Comparison of ENCODE assay signal across 26 cellular contexts in genomic region chr10:1406976-1407945, GRCh38.
"Had no signal": no experiment of that assay in that cellular context is flagged by ENCODE, and none has a peak within 500 bp of the region (broad histone marks: within the 10 kb centered on the region; RNA-seq: fewer than 3 reads in every experiment).

No MANE protein-coding gene starts in this region.

- H3K79me2 ChIP-seq: hepatocyte had no signal

- H2AFZ ChIP-seq: hepatocyte had no signal

- H3K27ac Mint-ChIP-seq: activated naive CD8-positive, alpha-beta T cell treated with anti-CD3 and anti-CD28 coated beads, Interleukin-2, amount 50 U/mL, for 24 hours; activated T-cell treated with anti-CD3 and anti-CD28 coated beads, Interleukin-2, amount 50 U/mL, for 72 hours; dendritic cell treated with granulocyte-macrophage colony-stimulating factor and Interleukin-4, amounts not matched to agents 40 ng/mL and 50 ng/mL, for 4 days; immature natural killer cell; memory B cell; nephron progenitor cell; stimulated activated naive B cell treated with anti-CD40 and anti-IgM and Interleukin-4, amounts not matched to agents 10 μg/mL and 1 μg/mL and 100 μg/mL, for 72 hours had no signal

- H3K27ac ChIP-seq: cardiac muscle cell, hepatocyte, sigmoid colon, testis, uterus, WERI-Rb-1 had no signal

- H3K4me3 ChIP-seq: cardiac muscle cell, hepatocyte, sigmoid colon, smooth muscle cell, testis, uterus had no signal

- H3K36me3 ChIP-seq: cardiac muscle cell, sigmoid colon, uterus, WERI-Rb-1 had no signal

- DNase-seq: activated CD4-positive, CD25-positive, alpha-beta regulatory T cell treated with anti-CD3 and anti-CD28 coated beads, Interleukin-2, amount 50 U/mL, for 72 hours; activated gamma-delta T cell; activated naive CD4-positive, alpha-beta T cell treated with anti-CD3 and anti-CD28 coated beads, Interleukin-2, amount 50 U/mL, for 16 hours; activated naive CD8-positive, alpha-beta T cell treated with anti-CD3 and anti-CD28 coated beads, Interleukin-2, amount 50 U/mL, for 24 hours; activated T-cell treated with anti-CD3 and anti-CD28 coated beads, Interleukin-2, amount 50 U/mL, for 72 hours; effector memory CD4-positive, alpha-beta T cell; glutamatergic neuron; immature natural killer cell; kidney glomerular epithelial cell; nephron progenitor cell; nucleus accumbens; sigmoid colon; stimulated activated CD4-positive, alpha-beta T cell treated with anti-CD3 and anti-CD28 coated beads, Interleukin-2, amount 100 ng/mL, for 48 hours; stimulated activated CD8-positive, alpha-beta memory T cell treated with anti-CD3 and anti-CD28 coated beads, Interleukin-4, amount 100 ng/mL, for 48 hours; stimulated activated naive B cell treated with anti-CD40 and anti-IgM and Interleukin-4, amounts not matched to agents 10 μg/mL and 1 μg/mL and 100 μg/mL, for 72 hours; T-helper 1 cell; testis; trophoblast cell; uterus; WERI-Rb-1 had no signal

- ATAC-seq: activated naive CD8-positive, alpha-beta T cell treated with anti-CD3 and anti-CD28 coated beads, Interleukin-2, amount 50 U/mL, for 24 hours; activated T-cell treated with anti-CD3 and anti-CD28 coated beads, Interleukin-2, amount 50 U/mL, for 72 hours; esophagus mucosa; stimulated activated naive B cell treated with anti-CD40 and anti-IgM and Interleukin-4, amounts not matched to agents 10 μg/mL and 1 μg/mL and 100 μg/mL, for 72 hours had no signal

- H3K4me1 Mint-ChIP-seq: immature natural killer cell had no signal

- H3K36me3 Mint-ChIP-seq: immature natural killer cell; memory B cell; stimulated activated naive B cell treated with anti-CD40 and anti-IgM and Interleukin-4, amounts not matched to agents 10 μg/mL and 1 μg/mL and 100 μg/mL, for 72 hours had no signal

- H3K4me3 Mint-ChIP-seq: activated naive CD8-positive, alpha-beta T cell treated with anti-CD3 and anti-CD28 coated beads, Interleukin-2, amount 50 U/mL, for 24 hours; activated T-cell treated with anti-CD3 and anti-CD28 coated beads, Interleukin-2, amount 50 U/mL, for 72 hours; dendritic cell treated with granulocyte-macrophage colony-stimulating factor and Interleukin-4, amounts not matched to agents 40 ng/mL and 50 ng/mL, for 4 days; immature natural killer cell; memory B cell; nephron progenitor cell; stimulated activated naive B cell treated with anti-CD40 and anti-IgM and Interleukin-4, amounts not matched to agents 10 μg/mL and 1 μg/mL and 100 μg/mL, for 72 hours had no signal

- H3K4me2 ChIP-seq: hepatocyte, smooth muscle cell had no signal

- H3K4me1 ChIP-seq: sigmoid colon, testis, uterus had no signal

- H3K9me3 ChIP-seq: sigmoid colon, testis, uterus had no signal

- H3K27me3 ChIP-seq: cardiac muscle cell, hepatocyte, testis, uterus had no signal

- H3K9me3 Mint-ChIP-seq: activated naive CD8-positive, alpha-beta T cell treated with anti-CD3 and anti-CD28 coated beads, Interleukin-2, amount 50 U/mL, for 24 hours; activated T-cell treated with anti-CD3 and anti-CD28 coated beads, Interleukin-2, amount 50 U/mL, for 72 hours; dendritic cell treated with granulocyte-macrophage colony-stimulating factor and Interleukin-4, amounts not matched to agents 40 ng/mL and 50 ng/mL, for 4 days; immature natural killer cell; memory B cell; nephron progenitor cell; stimulated activated naive B cell treated with anti-CD40 and anti-IgM and Interleukin-4, amounts not matched to agents 10 μg/mL and 1 μg/mL and 100 μg/mL, for 72 hours had no signal
